8 cellular contexts compared by ENCODE assay signal in the genomic region with DNA sequence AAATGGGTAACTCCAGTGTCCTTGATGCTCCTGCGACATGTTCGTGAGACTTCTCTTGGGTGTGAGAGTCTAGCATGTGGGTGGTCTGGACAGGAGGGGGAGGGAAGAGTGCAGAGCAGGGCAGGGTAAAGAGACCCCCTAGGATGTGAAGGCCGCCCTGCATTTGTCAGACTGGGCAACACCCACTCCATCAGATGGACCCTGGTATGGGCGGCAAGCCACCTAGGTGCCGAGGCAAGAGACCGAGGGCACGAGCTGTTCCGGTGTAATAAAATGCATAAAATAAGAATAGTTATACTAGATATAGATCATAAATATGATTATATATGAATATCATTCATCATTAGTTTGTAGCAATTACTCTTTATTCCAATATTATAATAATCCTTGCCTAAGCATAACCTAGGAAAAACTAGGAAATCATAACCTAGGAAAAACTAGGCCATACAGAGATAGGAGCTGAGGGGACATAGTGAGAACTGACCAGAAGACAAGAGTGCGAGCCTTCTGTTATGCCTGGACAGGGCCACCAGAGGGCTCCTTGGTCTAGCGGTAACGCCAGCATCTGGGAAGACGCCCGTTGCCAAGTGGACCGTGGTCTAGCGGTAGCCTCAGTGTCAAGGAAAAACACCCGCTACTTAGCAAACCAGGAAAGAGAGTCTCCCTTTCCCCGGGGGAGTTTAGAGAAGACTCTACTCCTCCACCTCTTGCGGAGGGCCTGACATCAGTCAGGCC. TPM values are rescaled to one million over a fixed set of nuclear protein-coding genes. Genes with fewer than 3 reads are reported as not detected.
A peak's percentile ranks its signal among the peaks of the same experiment; 100 is the strongest.
DNase-seq lines count a peak whose midpoint lies in the region; ATAC-seq and TF ChIP-seq lines count a peak whose summit lies in the region.
"Not testable (repeated sequence)": the region's sequence is repeated elsewhere in the genome, so short reads cannot be mapped to it uniquely, and the experiment has no call there.

No MANE protein-coding gene starts in this region.

- not testable (repeated sequence) for H3K4me3 Mint-ChIP-seq in natural killer cell; stimulated activated effector memory CD8-positive, alpha-beta T cell treated with anti-CD3 and anti-CD28 coated beads, Interleukin-12 subunit alpha, Interleukin-12 subunit beta, amount 100 ng/mL, for 72 hours

- H3K4me1 Mint-ChIP-seq in natural killer cell, result peaks cover 11 to 15% of the 10 kb centered on the region in 2 donors
- H3K4me1 Mint-ChIP-seq in stimulated activated effector memory CD8-positive, alpha-beta T cell treated with anti-CD3 and anti-CD28 coated beads, Interleukin-12 subunit alpha, Interleukin-12 subunit beta, amount 100 ng/mL, for 72 hours, result peaks cover 12% of the 10 kb centered on the region

- not testable (repeated sequence) for H3K36me3 Mint-ChIP-seq in natural killer cell
- peaks cover 56% of the 10 kb centered on the region for H3K36me3 Mint-ChIP-seq in stimulated activated effector memory CD8-positive, alpha-beta T cell treated with anti-CD3 and anti-CD28 coated beads, Interleukin-12 subunit alpha, Interleukin-12 subunit beta, amount 100 ng/mL, for 72 hours

- intact Hi-C loops in dorsolateral prefrontal cortex (cut with DNase I); natural killer cell (cut with micrococcal nuclease): not testable (repeated sequence)
- intact Hi-C loops in Right ventricle myocardium superior (cut with DNase I), result loop anchor here (5.0 kb wide), 1 partner anchor 77 kb away; the partner anchor contains the start of gene PTK6

- not testable (repeated sequence) for H3K27ac ChIP-seq in WERI-Rb-1, dorsolateral prefrontal cortex

- TF ChIP-seq POLR2A in NB4 (IDR thresholded peaks at IDR 0.05; ENCODE audit: extremely low read depth, insufficient read length), result not testable (repeated sequence)

- peaks cover 35% of the 10 kb centered on the region for H3K36me3 ChIP-seq in WERI-Rb-1

- H3K27ac Mint-ChIP-seq in natural killer cell, result not testable (repeated sequence)
- peak overlapping the region; percentile 48 for H3K27ac Mint-ChIP-seq in stimulated activated effector memory CD8-positive, alpha-beta T cell treated with anti-CD3 and anti-CD28 coated beads, Interleukin-12 subunit alpha, Interleukin-12 subunit beta, amount 100 ng/mL, for 72 hours

- not testable (repeated sequence) for H3K4me3 ChIP-seq in AG09309 (ENCODE audit: control insufficient read depth, low read depth, low read length); GM12864 (ENCODE audit: low read depth, low read length); NB4 (ENCODE audit: low read depth, low read length); WERI-Rb-1 (ENCODE audit: low read depth, low read length); dorsolateral prefrontal cortex

- not testable (repeated sequence) for ATAC-seq in Right ventricle myocardium superior (ENCODE audit: poor library complexity); natural killer cell; stimulated activated effector memory CD8-positive, alpha-beta T cell treated with anti-CD3 and anti-CD28 coated beads, Interleukin-12 subunit alpha, Interleukin-12 subunit beta, amount 100 ng/mL, for 72 hours

- TF ChIP-seq CTCF in AG09309 (IDR thresholded peaks at IDR 0.05; ENCODE audit: control insufficient read depth, insufficient read depth, low read depth, low read length, missing control alignments), result peak; percentile 31
- TF ChIP-seq CTCF in GM12864 (IDR thresholded peaks at IDR 0.05; ENCODE audit: low read depth, low read length, missing control alignments), result peak; percentile 16
- peak; percentile 20 for TF ChIP-seq CTCF in NB4 (IDR thresholded peaks at IDR 0.05; ENCODE audit: low read depth, low read length)
- TF ChIP-seq CTCF in WERI-Rb-1 (IDR thresholded peaks at IDR 0.05; ENCODE audit: low read depth, low read length), result peak; percentile 29; the same call in 1 of the 2 replicates
- peak in 31 of 56 donors; percentile 7 to 37 (median 22) for TF ChIP-seq CTCF in dorsolateral prefrontal cortex (IDR thresholded peaks at IDR 0.05 in 54 of 56, conservative IDR thresholded peaks at IDR 0.05 in 2 of 56; ENCODE audit: low read depth in 1 of 56, partially characterized antibody in 56 of 56)
- TF ChIP-seq CTCF in natural killer cell (IDR thresholded peaks at IDR 0.05), result peak; percentile 15

- not testable (repeated sequence) for H3K9me3 Mint-ChIP-seq in natural killer cell; stimulated activated effector memory CD8-positive, alpha-beta T cell treated with anti-CD3 and anti-CD28 coated beads, Interleukin-12 subunit alpha, Interleukin-12 subunit beta, amount 100 ng/mL, for 72 hours

- H3K9me3 ChIP-seq in WERI-Rb-1 (ENCODE audit: severe bottlenecking), result not testable (repeated sequence)

- H3K27me3 ChIP-seq in WERI-Rb-1 (ENCODE audit: insufficient read depth, low read depth, severe bottlenecking); dorsolateral prefrontal cortex: not testable (repeated sequence)

- H3K27me3 Mint-ChIP-seq in natural killer cell (ENCODE audit: low read depth in 2 of 2), result not testable (repeated sequence)

- DNase-seq in AG09309 (ENCODE audit: low read depth); GM12864 (ENCODE audit: low read depth); NB4 (ENCODE audit: low read depth); natural killer cell; stimulated activated effector memory CD8-positive, alpha-beta T cell treated with anti-CD3 and anti-CD28 coated beads, Interleukin-12 subunit alpha, Interleukin-12 subunit beta, amount 100 ng/mL, for 72 hours (ENCODE audit: low spot score in 2 of 2): not testable (repeated sequence)
- DNase-seq in WERI-Rb-1 (peak; percentile 35), dorsolateral prefrontal cortex (peak in 1 of 10 donors; percentile 32), Right ventricle myocardium superior (peak; percentile 40)

RNA-seq across cellular contexts. Expression of gene GMEB2, which starts 12.9 kb away (rescaled TPM):
- 10 to 100 TPM in 67 of 120 experiments, 1 to 10 TPM in 53; 7.5 to 16.6 (median 10.2) TPM for total RNA-seq in dorsolateral prefrontal cortex
- 5.5 TPM for total RNA-seq in Right ventricle myocardium superior
- 10 to 100 TPM; 11.7 to 15.1 (median 14.6) TPM for total RNA-seq in natural killer cell

RNA-seq across cellular contexts. Expression of gene STMN3, which starts 39.2 kb away (rescaled TPM):
- 100 to 1,000 TPM; 107 to 445 (median 317) TPM for total RNA-seq in dorsolateral prefrontal cortex
- 4.3 TPM for total RNA-seq in Right ventricle myocardium superior
- 10 to 100 TPM in 1 of 3 donors, 1 to 10 TPM in 2; 6.7 to 12.9 (median 8.3) TPM for total RNA-seq in natural killer cell

RNA-seq across cellular contexts. Expression of gene HELZ2, which starts 40.0 kb away (rescaled TPM):
- total RNA-seq in dorsolateral prefrontal cortex (10 to 100 TPM in 39 of 120 experiments, 1 to 10 TPM in 81; 3.1 to 36.9 (median 8.3) TPM), Right ventricle myocardium superior (9.7 TPM), natural killer cell (10 to 100 TPM; 85.2 to 90.7 (median 89.4) TPM)

RNA-seq across cellular contexts. Expression of gene RTEL1, which starts 44.1 kb away (rescaled TPM):
- total RNA-seq in dorsolateral prefrontal cortex, result 10 to 100 TPM; 24.4 to 94.5 (median 44.5) TPM
- 7.3 TPM for total RNA-seq in Right ventricle myocardium superior
- 10 to 100 TPM; 36.3 to 52.0 (median 40.4) TPM for total RNA-seq in natural killer cell

Comparison
In these comparisons a context has a peak if more than half of its experiments do, and no peak if none do; other contexts are left out.
1. RNA of gene STMN3, which starts 39.2 kb away (total RNA-seq): 107 to 445 TPM in dorsolateral prefrontal cortex; 6.7 to 12.9 TPM in natural killer cell and 4.3 TPM in Right ventricle myocardium superior (single experiment); every median in the first group is over 4 times any median in the second.
2. Peak in every context shown above with its lines, with median percentiles within 50 percentile points of each other: CTCF ChIP-seq.